8 cellular contexts compared by ENCODE assay signal in genomic region chr16:4957720-4958509, GRCh38. TPM values are rescaled to one million over a fixed set of nuclear protein-coding genes. Genes with fewer than 3 reads are reported as not detected.
A peak's percentile ranks its signal among the peaks of the same experiment; 100 is the strongest.
DNase-seq lines count a peak whose midpoint lies in the region; ATAC-seq and TF ChIP-seq lines count a peak whose summit lies in the region.

Gene SEC14L5, plus strand, starts transcription at chr16:4958330. Its CDS starts 994 bp downstream, at chr16:4959324.

- DNase-seq in CD1c-positive myeloid dendritic cell (ENCODE audit: extremely low spot score) (peak; percentile 97), HuH-7.5 (ENCODE audit: low spot score) (peak; percentile 89), PC-3 (peak; percentile 95), erythroblast (lab: John Stamatoyannopoulos, UW) (peak; percentile 97 to 98), mucosa of descending colon (peak; percentile 97 to 100 (median 99))
- DNase-seq in activated T-cell treated with anti-CD3 and anti-CD28 coated beads, Interleukin-2, amount 50 U/mL, for 24 hours, result peak; percentile 90
- peak; percentile 55 to 77 for DNase-seq in stimulated activated CD8-positive, alpha-beta memory T cell treated with anti-CD3 and anti-CD28 coated beads, Interleukin-2, amount 100 ng/mL, for 1 hour (ENCODE audit: low read depth in 2 of 2)

- no peaks in the 10 kb centered on the region for H3K9me3 Mint-ChIP-seq in activated T-cell treated with anti-CD3 and anti-CD28 coated beads, Interleukin-2, amount 50 U/mL, for 24 hours

- H3K4me2 ChIP-seq in PC-3 (ENCODE audit: low read length), result peak within 1 kb of the TSS; percentile 91

- TF ChIP-seq CTCF in PC-3 (conservative IDR thresholded peaks at IDR 0.05; ENCODE audit: low read depth, low read length) (no peak; the same call in 1 of the 2 replicates), mucosa of descending colon (IDR thresholded peaks at IDR 0.05) (no peak)

- POLR2A ChIA-PET in PC-3 (lab: Charles Lee; ENCODE audit: unreplicated experiment), result interaction anchor here (0.7 kb wide), 1 partner anchor 99 kb away, joined by 4 read pairs; no protein-coding TSS in a partner anchor

- CTCF ChIA-PET in PC-3 (lab: Charles Lee), result interaction anchor here (0.6 kb wide), 1 partner anchor 156 kb away, joined by 3 read pairs; no protein-coding TSS in a partner anchor

- no peaks in the 10 kb centered on the region for H3K9me3 ChIP-seq in PC-3 (ENCODE audit: low read length)
- H3K9me3 ChIP-seq in mucosa of descending colon, result no peaks in the 10 kb centered on the region

- intact Hi-C loops in PC-3 (cut with micrococcal nuclease), result loop anchor here (2.0 to 10.0 kb wide), 3 partner anchors 75 to 153 kb away; partner anchors contain the start of gene ROGDI
- intact Hi-C loops in mucosa of descending colon (cut with DNase I, micrococcal nuclease), result loop anchor here in 1 of 2 donors (10.0 kb wide), 1 partner anchor 113 kb away; the partner anchor contains the start of genes GLYR1 and UBN1

- H3K27me3 Mint-ChIP-seq in activated T-cell treated with anti-CD3 and anti-CD28 coated beads, Interleukin-2, amount 50 U/mL, for 24 hours, result peaks cover 65% of the 10 kb centered on the region

- TF ChIP-seq POLR2A in erythroblast (IDR thresholded peaks at IDR 0.05; ENCODE audit: low read length), result no peak

- BruUV-seq in PC-3 (replicated peaks; lab: Mats Ljungman, UMichigan), result no TSS peak

- H4K20me1 ChIP-seq in PC-3 (ENCODE audit: low read length), result no peaks in the 10 kb centered on the region

- no peaks in the 10 kb centered on the region for H3K36me3 ChIP-seq in PC-3 (ENCODE audit: low read depth, low read length)
- H3K36me3 ChIP-seq in mucosa of descending colon (ENCODE audit: low read depth), result no peaks in the 10 kb centered on the region

- H3K4me3 Mint-ChIP-seq in activated T-cell treated with anti-CD3 and anti-CD28 coated beads, Interleukin-2, amount 50 U/mL, for 24 hours, result peak within 1 kb of the TSS; percentile 82

- H3K4me1 ChIP-seq in PC-3 (ENCODE audit: insufficient read depth, low read length) (0 out of 2 replicates have a peak, but pooled peaks cover 8% of the 10 kb centered on the region), mucosa of descending colon (ENCODE audit: low read depth) (peaks cover 4% of the 10 kb centered on the region)

- peak within 1 kb of the TSS; percentile 68 for H3K4me3 ChIP-seq in PC-3 (ENCODE audit: low read length)
- H3K4me3 ChIP-seq in mucosa of descending colon, result no peak within 1 kb of the TSS

- no peaks in the 10 kb centered on the region for H3F3A ChIP-seq in PC-3 (ENCODE audit: low read length, unreplicated experiment)

- H3K27ac ChIP-seq in PC-3 (ENCODE audit: low read length), result peak within 1 kb of the TSS; percentile 2; the same call in 1 of the 2 replicates

- no peaks in the 10 kb centered on the region for H3K36me3 Mint-ChIP-seq in activated T-cell treated with anti-CD3 and anti-CD28 coated beads, Interleukin-2, amount 50 U/mL, for 24 hours (ENCODE audit: low read depth)

- no peak within 1 kb of the TSS for H3K27ac Mint-ChIP-seq in activated T-cell treated with anti-CD3 and anti-CD28 coated beads, Interleukin-2, amount 50 U/mL, for 24 hours

- no peaks in the 10 kb centered on the region for H3K27me3 ChIP-seq in PC-3 (ENCODE audit: low read length)

- peak; percentile 79 for ATAC-seq in GM21381 (IDR thresholded peaks at IDR 0.05; ENCODE audit: unreplicated experiment)
- peak; percentile 79 for ATAC-seq in PC-3
- ATAC-seq in mucosa of descending colon, result peak; percentile 94

- peak within 1 kb of the TSS; percentile 23 for H3K9ac ChIP-seq in PC-3 (ENCODE audit: low read length)

- no peaks in the 10 kb centered on the region for H3K79me2 ChIP-seq in PC-3 (ENCODE audit: low read length)

- peak within 1 kb of the TSS; percentile 93 for H2AFZ ChIP-seq in PC-3 (ENCODE audit: low read length)

- peaks cover 22% of the 10 kb centered on the region for H3K4me1 Mint-ChIP-seq in activated T-cell treated with anti-CD3 and anti-CD28 coated beads, Interleukin-2, amount 50 U/mL, for 24 hours (ENCODE audit: low read depth)

- H3K9me2 ChIP-seq in PC-3 (replicated peaks; ENCODE audit: low read length), result no peaks in the 10 kb centered on the region

RNA-seq across cellular contexts. Expression of gene SEC14L5, which starts in this region (rescaled TPM):
- total RNA-seq in PC-3 (2014; rRNA removed) (not detected in 2 replicates), mucosa of descending colon (1 to 10 TPM; 1.3 to 1.6 (median 1.4) TPM)

Comparison
In these comparisons a context has a peak if more than half of its experiments do, and no peak if none do; other contexts are left out.
1. Peak in DNase-seq, ATAC-seq, H3K4me3 ChIP-seq, H3K27ac ChIP-seq, H3K9ac ChIP-seq and H3K4me2 ChIP-seq in PC-3; RNA of the gene not detected or under 1 TPM.